ENCODE assay signal across 8 cellular contexts in the genomic region with DNA sequence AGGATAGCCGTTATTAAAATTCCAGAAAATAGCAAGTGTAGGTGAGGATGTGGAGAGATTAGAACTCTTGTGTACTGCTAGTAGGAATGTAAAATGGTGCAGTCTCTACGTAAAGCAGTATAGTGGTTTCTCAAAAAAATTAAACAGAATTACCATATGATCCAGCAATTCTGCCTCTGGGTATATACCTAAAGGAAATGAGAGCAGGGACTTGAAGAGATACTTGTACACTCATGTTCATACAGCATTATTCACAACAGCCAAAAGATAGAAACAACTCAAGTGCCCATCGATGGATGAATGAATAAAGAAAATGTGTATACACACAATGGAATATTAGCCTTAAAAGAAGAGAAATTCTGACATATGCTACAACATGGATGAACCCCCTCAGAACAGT. TPM values are rescaled to one million over a fixed set of nuclear protein-coding genes. Genes with fewer than 3 reads are reported as not detected.
"Had no signal": no experiment of that assay in that cellular context is flagged by ENCODE, and none has a peak within 500 bp of the region (broad histone marks: within the 10 kb centered on the region; RNA-seq: fewer than 3 reads in every experiment).

No MANE protein-coding gene starts in this region.

- DNase-seq: H9, HCEC 1CT, KBM-7 had no signal

- H3K27ac Mint-ChIP-seq: GM23338, H9 had no signal

- H3K4me3 Mint-ChIP-seq: GM23338, H9, IgD-negative memory B cell had no signal

- H3K4me1 Mint-ChIP-seq: GM23338, H9 had no signal

- ATAC-seq: GM23338 had no signal

- H3K27me3 Mint-ChIP-seq: IgD-negative memory B cell had no signal

- H3K4me3 ChIP-seq: GM23338 had no signal

- H3K27ac ChIP-seq: KMS-11 had no signal

RNA-seq across cellular contexts. Expression of a gene that starts 32.2 kb away (rescaled TPM):
- total RNA-seq: HT-29 had no signal
- polyA plus RNA-seq: IgD-negative memory B cell had no signal

RNA-seq across cellular contexts. Expression of a gene that starts 44.3 kb away (rescaled TPM):
- total RNA-seq: H1, H9, HT-29 had no signal
- polyA plus RNA-seq: GM23338, IgD-negative memory B cell had no signal
